25 cellular contexts compared by ENCODE assay signal in genomic region chr2:236676131-236676873, GRCh38.
DNase-seq lines count a peak whose midpoint lies in the region; ATAC-seq and TF ChIP-seq lines count a peak whose summit lies in the region.
"Had no signal": no experiment of that assay in that cellular context is flagged by ENCODE, and none has a peak within 500 bp of the region (broad histone marks: within the 10 kb centered on the region; RNA-seq: fewer than 3 reads in every experiment).

No MANE protein-coding gene starts in this region.

- H3K9me3 ChIP-seq in BLaER1 (no peaks in the 10 kb centered on the region), mesenchymal stem cell (ENCODE audit: control insufficient read depth, low read length) (peaks cover 9% of the 10 kb centered on the region)
- H3K9me3 ChIP-seq: BE2C, pancreas, Peyer's patch, uterus had no signal

- H3K4ac ChIP-seq in mesenchymal stem cell (ENCODE audit: low read depth in 1 of 2, low read length in 2 of 2) = no peak overlapping the region

- ATAC-seq in HG03378 (IDR thresholded peaks at IDR 0.05; ENCODE audit: unreplicated experiment) (no peak), HG03095 (IDR thresholded peaks at IDR 0.05; ENCODE audit: unreplicated experiment) (no peak)
- ATAC-seq: naive thymus-derived CD4-positive, alpha-beta T cell; T-helper 17 cell had no signal

- DNase-seq in NCI-H446 (lab: John Stamatoyannopoulos, UW) = peak; percentile 58 to 83
- peak; percentile 34 for DNase-seq in epithelial cell of esophagus (ENCODE audit: low read depth)
- DNase-seq in mesenchymal stem cell = no peak
- no peak for DNase-seq in hypothalamus (lab: John Stamatoyannopoulos, UW)
- no peak for DNase-seq in HPDE6-E6E7 (ENCODE audit: extremely low spot score)
- DNase-seq: activated CD4-positive, alpha-beta T cell treated with anti-CD3 and anti-CD28 coated beads, Interleukin-2, amount 10 ng/mL, durations not matched to agents 7 days and 5 days; activated naive CD8-positive, alpha-beta T cell treated with anti-CD3 and anti-CD28 coated beads for 36 hours; BE2C; EL; foreskin fibroblast; HFFc6; Kasumi-1; naive thymus-derived CD4-positive, alpha-beta T cell; NCI-H1092 treated with DMSO at 0.1 percent for 48 hours; NCI-H2029; NCI-H345; stimulated activated CD4-positive, alpha-beta T cell treated with anti-CD3 and anti-CD28 coated beads, Interleukin-1b, Interleukin-23, amount 100 ng/mL, for 48 hours; T-helper 17 cell; uterus had no signal

- peaks cover 42% of the 10 kb centered on the region for H3K4me1 ChIP-seq in BLaER1
- peaks cover 10% of the 10 kb centered on the region for H3K4me1 ChIP-seq in mesenchymal stem cell (ENCODE audit: control insufficient read depth, insufficient read depth, low read depth, low read length)
- H3K4me1 ChIP-seq: BE2C, pancreas, Peyer's patch, uterus had no signal

- H4K8ac ChIP-seq in mesenchymal stem cell (ENCODE audit: low read length) = peak overlapping the region; percentile 42

- H2BK5ac ChIP-seq in mesenchymal stem cell (ENCODE audit: low read depth, low read length, poor library complexity, severe bottlenecking) = no peak overlapping the region

- H3K23ac ChIP-seq in mesenchymal stem cell (ENCODE audit: low read length in 2 of 2) = no peak overlapping the region

- H3K27me3 ChIP-seq in BLaER1 (no peaks in the 10 kb centered on the region), mesenchymal stem cell (ENCODE audit: control insufficient read depth in 1 of 2, insufficient read depth in 1 of 2, low read length in 2 of 2) (peaks cover 5 to 8% of the 10 kb centered on the region in 2 experiments)
- H3K27me3 ChIP-seq: pancreas, Peyer's patch, uterus had no signal

- H3K4me3 ChIP-seq in BLaER1 (no peak overlapping the region), epithelial cell of esophagus (ENCODE audit: low read length) (no peak overlapping the region), mesenchymal stem cell (ENCODE audit: insufficient read depth in 1 of 2, low read depth in 1 of 2, low read length in 2 of 2) (no peak overlapping the region)
- H3K4me3 ChIP-seq: pancreas, Peyer's patch, SK-N-MC, uterus had no signal

- no peak for TF ChIP-seq CTCF in epithelial cell of esophagus (IDR thresholded peaks at IDR 0.05; ENCODE audit: insufficient read depth, low read depth, low read length, missing control alignments)

- H2BK15ac ChIP-seq in mesenchymal stem cell (ENCODE audit: low read depth, poor library complexity, severe bottlenecking) = no peak overlapping the region

- H2AFZ ChIP-seq in mesenchymal stem cell (ENCODE audit: low read depth, low read length) = no peak overlapping the region

- no peak overlapping the region for H2BK120ac ChIP-seq in mesenchymal stem cell (ENCODE audit: low read depth, low read length)

- no CpG with 5 or more reads among the region's 2 CpGs for WGBS in mesenchymal stem cell

- no peak overlapping the region for H4K91ac ChIP-seq in mesenchymal stem cell (ENCODE audit: low read length)

- no peak overlapping the region for H3K27ac ChIP-seq in BLaER1
- no peak overlapping the region for H3K27ac ChIP-seq in mesenchymal stem cell (ENCODE audit: low read length, poor library complexity, severe bottlenecking)
- H3K27ac ChIP-seq: pancreas, Peyer's patch, SK-N-MC, uterus had no signal

- H3K14ac ChIP-seq in mesenchymal stem cell (ENCODE audit: low read length in 2 of 2) = no peak overlapping the region

- no peaks in the 10 kb centered on the region for H4K20me1 ChIP-seq in BLaER1

- no peaks in the 10 kb centered on the region for H3K79me1 ChIP-seq in mesenchymal stem cell (replicated peaks; ENCODE audit: low read length, poor library complexity, severe bottlenecking)

- peak overlapping the region; percentile 33 for H3K4me2 ChIP-seq in BLaER1
- H3K4me2 ChIP-seq in mesenchymal stem cell (ENCODE audit: low read length, poor library complexity, severe bottlenecking) = no peak overlapping the region

- H3K36me3 ChIP-seq in BLaER1 (no peaks in the 10 kb centered on the region), mesenchymal stem cell (ENCODE audit: control insufficient read depth in 1 of 2, insufficient read depth in 2 of 2, low read depth in 1 of 2, low read length in 2 of 2) (no peaks in the 10 kb centered on the region)
- H3K36me3 ChIP-seq: BE2C, pancreas, Peyer's patch, uterus had no signal

- no peak overlapping the region for H2AK5ac ChIP-seq in mesenchymal stem cell (ENCODE audit: low read length, severe bottlenecking)

- H3K18ac ChIP-seq in mesenchymal stem cell (ENCODE audit: low read depth in 1 of 2, low read length in 2 of 2) = no peak overlapping the region

- H3K9ac ChIP-seq in BLaER1 (no peak overlapping the region), mesenchymal stem cell (ENCODE audit: low read length) (no peak overlapping the region)

- H2BK12ac ChIP-seq in mesenchymal stem cell (ENCODE audit: low read length in 2 of 2) = no peak overlapping the region

Comparison
In these comparisons a context has a peak if more than half of its experiments do, and no peak if none do; other contexts are left out.
1. DNase-seq: peak in NCI-H446 (2 of 2) and epithelial cell of esophagus (single experiment); none in mesenchymal stem cell (single experiment), hypothalamus (0 of 51) and HPDE6-E6E7 (single experiment).